In the genomic region with DNA sequence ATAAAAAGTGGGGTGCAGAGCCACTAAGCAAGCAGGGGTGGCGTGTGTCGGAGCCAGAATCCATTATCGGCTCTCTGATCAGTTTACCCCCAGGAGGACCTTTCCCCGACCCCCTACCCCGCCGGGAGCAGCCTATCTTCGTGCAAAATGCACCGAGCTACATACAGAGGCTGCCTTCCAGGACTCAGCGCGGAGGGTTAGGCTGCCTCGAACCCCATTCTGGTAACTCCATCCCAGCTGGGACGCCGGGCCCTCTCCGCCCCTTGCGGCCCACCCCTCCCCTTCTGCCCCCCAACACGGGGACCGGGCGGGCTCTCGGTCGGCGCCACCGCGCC, we compare ENCODE assay signal across 8 cellular contexts. TPM values are rescaled to one million over a fixed set of nuclear protein-coding genes. Genes with fewer than 3 reads are reported as not detected.
DNase-seq lines count a peak whose midpoint lies in the region; ATAC-seq and TF ChIP-seq lines count a peak whose summit lies in the region.

No MANE protein-coding gene starts in this region.

- no peak for TF ChIP-seq CTCF in Calu3 (IDR thresholded peaks at IDR 0.05; ENCODE audit: unreplicated experiment)
- TF ChIP-seq CTCF in RWPE2 (IDR thresholded peaks at IDR 0.05; ENCODE audit: poor library complexity, severe bottlenecking) = no peak
- no peak for TF ChIP-seq CTCF in esophagus squamous epithelium (IDR thresholded peaks at IDR 0.05)
- TF ChIP-seq CTCF in parathyroid adenoma (IDR thresholded peaks at IDR 0.05) = no peak
- TF ChIP-seq CTCF in mucosa of descending colon (IDR thresholded peaks at IDR 0.05) = no peak

- CTCF ChIA-PET in Calu3 (lab: Charles Lee) = interaction anchor here (0.7 kb wide), 1 partner anchor 179 kb away, joined by 5 read pairs; no protein-coding TSS in a partner anchor

- no peaks in the 10 kb centered on the region for H3K9me3 Mint-ChIP-seq in Calu3 (ENCODE audit: low read depth, unreplicated experiment)

- peak overlapping the region; percentile 79 for H3K4me2 ChIP-seq in parathyroid adenoma (ENCODE audit: low read length)

- no peaks in the 10 kb centered on the region for H3K27me3 ChIP-seq in RWPE2 (ENCODE audit: insufficient read depth, poor library complexity, severe bottlenecking)
- H3K27me3 ChIP-seq in esophagus squamous epithelium = peaks cover 0 to 33% (median 0%) of the 10 kb centered on the region in 4 donors
- no peaks in the 10 kb centered on the region for H3K27me3 ChIP-seq in parathyroid adenoma (ENCODE audit: control insufficient read depth, insufficient read depth, low read length)

- peaks cover 17% of the 10 kb centered on the region for H3K36me3 Mint-ChIP-seq in Calu3 (ENCODE audit: insufficient read depth, unreplicated experiment)

- H3K4me3 ChIP-seq in RWPE2 (ENCODE audit: severe bottlenecking) = peak overlapping the region; percentile 55
- peak overlapping the region; percentile 62 to 74 (median 62) for H3K4me3 ChIP-seq in esophagus squamous epithelium
- peak overlapping the region; percentile 52 for H3K4me3 ChIP-seq in parathyroid adenoma (ENCODE audit: low read depth, low read length)
- no peak overlapping the region for H3K4me3 ChIP-seq in mucosa of descending colon

- peaks cover 9% of the 10 kb centered on the region for H3K4me1 Mint-ChIP-seq in Calu3 (ENCODE audit: low read depth, unreplicated experiment)

- no peak overlapping the region for H3K9ac ChIP-seq in parathyroid adenoma

- H3K9me3 ChIP-seq in RWPE2 (ENCODE audit: severe bottlenecking) (no peaks in the 10 kb centered on the region), esophagus squamous epithelium (no peaks in the 10 kb centered on the region), parathyroid adenoma (ENCODE audit: control insufficient read depth, low read length) (no peaks in the 10 kb centered on the region), mucosa of descending colon (no peaks in the 10 kb centered on the region)

- peaks cover 37% of the 10 kb centered on the region for H3K27me3 Mint-ChIP-seq in Calu3 (ENCODE audit: unreplicated experiment)

- H3K36me3 ChIP-seq in RWPE2 (ENCODE audit: low read depth) = no peaks in the 10 kb centered on the region
- no peaks in the 10 kb centered on the region for H3K36me3 ChIP-seq in esophagus squamous epithelium
- H3K36me3 ChIP-seq in parathyroid adenoma (ENCODE audit: control insufficient read depth, insufficient read depth, low read length) = no peaks in the 10 kb centered on the region
- no peaks in the 10 kb centered on the region for H3K36me3 ChIP-seq in mucosa of descending colon (ENCODE audit: low read depth)

- peak overlapping the region; percentile 70 for H3K4me3 Mint-ChIP-seq in Calu3 (ENCODE audit: low read depth, unreplicated experiment)

- 13% methylated on average over 3 of the region's 23 CpGs; no CpG with 5 or more reads in 1 of the 2 donors for WGBS in esophagus squamous epithelium, 2 donors

- H2AFZ ChIP-seq in parathyroid adenoma = peak overlapping the region; percentile 92

- H3K27ac ChIP-seq in RWPE2 (ENCODE audit: poor library complexity, severe bottlenecking) = no peak overlapping the region
- H3K27ac ChIP-seq in esophagus squamous epithelium = peak overlapping the region; percentile 22 to 52 (median 32)
- no peak overlapping the region for H3K27ac ChIP-seq in parathyroid adenoma

- H3K79me2 ChIP-seq in parathyroid adenoma = no peaks in the 10 kb centered on the region

- H3K4me1 ChIP-seq in RWPE2 (ENCODE audit: insufficient read depth, poor library complexity, severe bottlenecking) (peaks cover 12% of the 10 kb centered on the region), esophagus squamous epithelium (peaks cover 6 to 28% (median 13%) of the 10 kb centered on the region in 3 donors), parathyroid adenoma (peaks cover 3% of the 10 kb centered on the region), mucosa of descending colon (ENCODE audit: low read depth) (peaks cover 4% of the 10 kb centered on the region)

- DNase-seq in Calu3 (no peak), RWPE2 (ENCODE audit: low spot score) (no peak), esophagus squamous epithelium (lab: John Stamatoyannopoulos, UW) (no peak), mucosa of descending colon (no peak), DMS53 (lab: John Stamatoyannopoulos, UW) (no peak)
- DNase-seq in NK-92 treated with Interleukin-12 subunit alpha and Interleukin-12 subunit beta, amount 100 ng/mL, for 24 hours (lab: John Stamatoyannopoulos, UW) = no peak

- TF ChIP-seq POLR2A in esophagus squamous epithelium (IDR thresholded peaks at IDR 0.05) = no peak

- BruUV-seq in Calu3 (replicated peaks; lab: Mats Ljungman, UMichigan) = no TSS peak

- no peak overlapping the region for H3K27ac Mint-ChIP-seq in Calu3 (ENCODE audit: unreplicated experiment)

- intact Hi-C loops in Calu3 (cut with micrococcal nuclease; ENCODE audit: unreplicated experiment) (no loop called here), esophagus squamous epithelium (cut with DNase I) (loop anchor here (10.0 kb wide), 1 partner anchor 153 kb away; no protein-coding TSS in a partner anchor), mucosa of descending colon (cut with DNase I, micrococcal nuclease) (loop anchor here in 1 of 2 donors (10.0 kb wide), 1 partner anchor 153 kb away; no protein-coding TSS in a partner anchor)

- ATAC-seq in RWPE2 (ENCODE audit: low read depth) = peak; percentile 21
- no peak for ATAC-seq in GM18907 (IDR thresholded peaks at IDR 0.05; ENCODE audit: unreplicated experiment)
- no peak for ATAC-seq in mucosa of descending colon

RNA-seq across cellular contexts. Expression of gene MAP3K9, which starts 12.2 kb away (rescaled TPM):
- total RNA-seq in Calu3 (2022) = 23.3 and 24.3 TPM in 2 replicates
- 10 to 100 TPM in 3 of 4 donors, 1 to 10 TPM in 1; 8.1 to 34.0 (median 14.7) TPM for total RNA-seq in esophagus squamous epithelium
- total RNA-seq in mucosa of descending colon = 1 to 10 TPM; 5.7 to 9.3 (median 8.8) TPM

Comparison
In these comparisons a context has a peak if more than half of its experiments do, and no peak if none do; other contexts are left out.
1. H3K27ac ChIP-seq: peak in esophagus squamous epithelium (4 of 4); none in RWPE2 (single experiment) and parathyroid adenoma (single experiment).